Comparison of ENCODE assay signal across 9 cellular contexts in the genomic region with DNA sequence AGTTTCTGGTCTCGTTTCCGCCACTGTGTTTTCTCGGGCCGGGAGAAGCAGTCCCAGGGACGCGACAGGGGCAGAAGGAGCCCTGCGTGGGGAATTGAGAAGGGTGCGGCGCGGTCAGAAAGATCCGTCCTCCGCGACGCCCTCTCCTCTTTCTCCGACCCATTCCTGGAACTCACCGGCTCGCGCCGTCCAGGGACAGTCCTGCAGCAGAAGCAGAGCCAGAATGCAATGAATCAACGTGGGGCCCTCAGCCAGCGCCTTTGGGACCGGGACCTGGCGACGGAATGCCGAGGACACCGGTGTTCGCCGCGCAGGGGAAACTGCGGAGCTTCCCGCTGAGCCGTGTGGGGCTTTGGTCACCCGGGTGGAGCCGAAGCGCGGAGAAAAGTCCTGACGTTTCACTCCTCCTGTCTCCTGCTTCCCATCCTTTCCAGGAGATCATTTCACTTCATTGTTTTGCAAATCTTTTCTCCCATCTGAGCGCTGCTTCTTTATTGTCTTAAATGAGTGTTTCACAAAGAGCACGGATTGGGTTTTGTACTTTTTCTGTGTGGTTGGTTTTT. TPM values are rescaled to one million over a fixed set of nuclear protein-coding genes. Genes with fewer than 3 reads are reported as not detected.
DNase-seq lines count a peak whose midpoint lies in the region; ATAC-seq, FAIRE-seq and TF ChIP-seq lines count a peak whose summit lies in the region.
"Had no signal": no experiment of that assay in that cellular context is flagged by ENCODE, and none has a peak within 500 bp of the region (broad histone marks: within the 10 kb centered on the region; RNA-seq: fewer than 3 reads in every experiment).

No MANE protein-coding gene starts in this region.

- 5% methylated on average over 39 of the region's 39 CpGs for WGBS in smooth muscle cell (ENCODE audit: low lambda C conversion rate)

- CTCF ChIA-PET in PC-3 (lab: Charles Lee): no interaction called here
- CTCF ChIA-PET in endothelial cell of umbilical vein (lab: Charles Lee): no interaction called here

- no peaks in the 10 kb centered on the region for H3K79me2 ChIP-seq in PC-3 (ENCODE audit: low read length)
- no peaks in the 10 kb centered on the region for H3K79me2 ChIP-seq in endothelial cell of umbilical vein (ENCODE audit: control insufficient read depth, insufficient read depth, low read length)
- no peaks in the 10 kb centered on the region for H3K79me2 ChIP-seq in smooth muscle cell (ENCODE audit: low read depth)

- TF ChIP-seq POLR2A in endothelial cell of umbilical vein (IDR thresholded peaks at IDR 0.05; ENCODE audit: low read depth, low read length) (no peak), GM12892 (IDR thresholded peaks at IDR 0.05; ENCODE audit: low read depth, low read length) (no peak)

- no peak overlapping the region for H3K27ac ChIP-seq in PC-3 (ENCODE audit: low read length)
- no peak overlapping the region for H3K27ac ChIP-seq in endothelial cell of umbilical vein (ENCODE audit: insufficient read depth, low read depth, low read length)
- no peak overlapping the region for H3K27ac ChIP-seq in smooth muscle cell (ENCODE audit: low read depth)

- peaks cover 67% of the 10 kb centered on the region for H3K27me3 ChIP-seq in PC-3 (ENCODE audit: low read length)
- peaks cover 82 to 88% of the 10 kb centered on the region in 2 experiments for H3K27me3 ChIP-seq in endothelial cell of umbilical vein (ENCODE audit: control insufficient read depth in 2 of 2, insufficient read depth in 2 of 2, low read length in 2 of 2)
- H3K27me3 ChIP-seq in smooth muscle cell (ENCODE audit: low read depth): peaks cover 100% of the 10 kb centered on the region

- H3K27ac Mint-ChIP-seq in T-helper 1 cell treated with Interleukin-12 subunit alpha and Interleukin-12 subunit beta and Interleukin-4 antibody, amounts not matched to agents 30 μg/mL and 1 μg/mL, for 36 hours: peak overlapping the region; percentile 15

- DNase-seq in T-helper 1 cell (no peak), PC-3 (no peak), endothelial cell of umbilical vein (ENCODE audit: low read depth, low spot score) (no peak), smooth muscle cell (lab: John Stamatoyannopoulos, UW; ENCODE audit: unreplicated experiment) (no peak), GM12892 (ENCODE audit: insufficient read length) (no peak)
- DNase-seq: occipital lobe had no signal

- H3K36me3 Mint-ChIP-seq in T-helper 1 cell treated with Interleukin-12 subunit alpha and Interleukin-12 subunit beta and Interleukin-4 antibody, amounts not matched to agents 30 μg/mL and 1 μg/mL, for 36 hours (ENCODE audit: low read depth): peaks cover 7% of the 10 kb centered on the region

- peaks cover 32% of the 10 kb centered on the region for H3K4me1 Mint-ChIP-seq in T-helper 1 cell treated with Interleukin-12 subunit alpha and Interleukin-12 subunit beta and Interleukin-4 antibody, amounts not matched to agents 30 μg/mL and 1 μg/mL, for 36 hours (ENCODE audit: low read depth)

- no peaks in the 10 kb centered on the region for H3K9me2 ChIP-seq in PC-3 (replicated peaks; ENCODE audit: low read length)

- peak overlapping the region; percentile 79 for H3K4me3 Mint-ChIP-seq in T-helper 1 cell treated with Interleukin-12 subunit alpha and Interleukin-12 subunit beta and Interleukin-4 antibody, amounts not matched to agents 30 μg/mL and 1 μg/mL, for 36 hours

- no peak overlapping the region; the same call in 1 of the 2 replicates for H3K4me3 ChIP-seq in PC-3 (ENCODE audit: low read length)
- H3K4me3 ChIP-seq in endothelial cell of umbilical vein (replicated peaks in 1 of 3; ENCODE audit: insufficient read depth in 1 of 3, low read depth in 1 of 3, low read length in 3 of 3): no peak overlapping the region
- H3K4me3 ChIP-seq in smooth muscle cell: peak overlapping the region; percentile 20

- no peaks in the 10 kb centered on the region for H3F3A ChIP-seq in PC-3 (ENCODE audit: low read length, unreplicated experiment)
- H3F3A ChIP-seq in smooth muscle cell (ENCODE audit: low read depth): no peaks in the 10 kb centered on the region

- H3K9ac ChIP-seq in PC-3 (ENCODE audit: low read length): no peak overlapping the region
- H3K9ac ChIP-seq in endothelial cell of umbilical vein (replicated peaks; ENCODE audit: extremely low read depth, insufficient read depth, low read length): no peak overlapping the region
- H3K9ac ChIP-seq in smooth muscle cell (ENCODE audit: low read depth): no peak overlapping the region

- no peaks in the 10 kb centered on the region for H3K9me1 ChIP-seq in endothelial cell of umbilical vein (replicated peaks; ENCODE audit: control insufficient read depth, extremely low read depth, insufficient read depth, low read length)

- TF ChIP-seq CTCF in PC-3 (conservative IDR thresholded peaks at IDR 0.05; ENCODE audit: low read depth, low read length): no peak
- no peak for TF ChIP-seq CTCF in endothelial cell of umbilical vein (IDR thresholded peaks at IDR 0.05; ENCODE audit: extremely low read depth in 1 of 2, insufficient read depth in 1 of 2, low read depth in 1 of 2, low read length in 2 of 2)
- TF ChIP-seq CTCF in smooth muscle cell (IDR thresholded peaks at IDR 0.05; ENCODE audit: borderline replicate concordance, insufficient read depth, poor library complexity, severe bottlenecking): no peak

- no TSS peak for BruUV-seq in PC-3 (replicated peaks; lab: Mats Ljungman, UMichigan)
- BruUV-seq in endothelial cell of umbilical vein (replicated peaks; lab: Mats Ljungman, UMichigan): no TSS peak

- no peaks in the 10 kb centered on the region for H3K36me3 ChIP-seq in PC-3 (ENCODE audit: low read depth, low read length)
- no peaks in the 10 kb centered on the region for H3K36me3 ChIP-seq in endothelial cell of umbilical vein (ENCODE audit: control insufficient read depth in 2 of 2, extremely low read depth in 1 of 2, insufficient read depth in 2 of 2, low read length in 2 of 2)
- H3K36me3 ChIP-seq in smooth muscle cell (ENCODE audit: low read depth): no peaks in the 10 kb centered on the region

- intact Hi-C loops in PC-3 (cut with micrococcal nuclease): no loop called here
- intact Hi-C loops in endothelial cell of umbilical vein (cut with micrococcal nuclease): no loop called here

- dilution Hi-C loops in endothelial cell of umbilical vein (cut with MboI; ENCODE audit: extremely low pct_ligation_motif_present, low sequenced_read_pairs): no loop called here

- H3K27me3 Mint-ChIP-seq in T-helper 1 cell treated with Interleukin-12 subunit alpha and Interleukin-12 subunit beta and Interleukin-4 antibody, amounts not matched to agents 30 μg/mL and 1 μg/mL, for 36 hours (ENCODE audit: low read depth): peaks cover 98% of the 10 kb centered on the region

- no peaks in the 10 kb centered on the region for H3K9me3 ChIP-seq in PC-3 (ENCODE audit: low read length)
- no peaks in the 10 kb centered on the region for H3K9me3 ChIP-seq in endothelial cell of umbilical vein (replicated peaks; ENCODE audit: control insufficient read depth, insufficient read depth, low read length)
- H3K9me3 ChIP-seq in smooth muscle cell (replicated peaks; ENCODE audit: low read depth): no peaks in the 10 kb centered on the region

- H2AFZ ChIP-seq in PC-3 (ENCODE audit: low read length) (no peak overlapping the region), endothelial cell of umbilical vein (ENCODE audit: low read depth, low read length) (no peak overlapping the region), smooth muscle cell (ENCODE audit: low read depth) (no peak overlapping the region)

- POLR2A ChIA-PET in PC-3 (lab: Charles Lee; ENCODE audit: unreplicated experiment) (no interaction called here), endothelial cell of umbilical vein (lab: Charles Lee) (no interaction called here)

- H3K4me1 ChIP-seq in PC-3 (ENCODE audit: insufficient read depth, low read length) (no peaks in the 10 kb centered on the region), endothelial cell of umbilical vein (ENCODE audit: control insufficient read depth, extremely low read depth, insufficient read depth, low read length) (peaks cover 6% of the 10 kb centered on the region), smooth muscle cell (ENCODE audit: low read depth) (peaks cover 11% of the 10 kb centered on the region)

- peaks cover 12% of the 10 kb centered on the region for H3K9me3 Mint-ChIP-seq in T-helper 1 cell treated with Interleukin-12 subunit alpha and Interleukin-12 subunit beta and Interleukin-4 antibody, amounts not matched to agents 30 μg/mL and 1 μg/mL, for 36 hours

- ATAC-seq in PC-3: no peak
- no peak for ATAC-seq in HG03159 (IDR thresholded peaks at IDR 0.05; ENCODE audit: unreplicated experiment)
- ATAC-seq in HG03457 (IDR thresholded peaks at IDR 0.05; ENCODE audit: unreplicated experiment): no peak

- FAIRE-seq in endothelial cell of umbilical vein (lab: Jason Lieb, UNC) (no peak), GM12892 (lab: Jason Lieb, UNC) (no peak)

- H3K4me2 ChIP-seq in PC-3 (ENCODE audit: low read length) (peak overlapping the region; percentile 73; the same call in 1 of the 2 replicates), endothelial cell of umbilical vein (ENCODE audit: insufficient read depth, low read length) (peak overlapping the region; percentile 24), smooth muscle cell (peak overlapping the region; percentile 78)

- H4K20me1 ChIP-seq in PC-3 (ENCODE audit: low read length) (no peaks in the 10 kb centered on the region), endothelial cell of umbilical vein (replicated peaks; ENCODE audit: control insufficient read depth, extremely low read depth, insufficient read depth, low read length) (no peaks in the 10 kb centered on the region), smooth muscle cell (ENCODE audit: low read depth) (no peaks in the 10 kb centered on the region)

RNA-seq across cellular contexts. Expression of a gene that starts 26.4 kb away (rescaled TPM):
- total RNA-seq in PC-3 (2014; rRNA removed): 0.86 and 0.87 TPM in 2 replicates
- total RNA-seq in endothelial cell of umbilical vein: 0.33 and 2.3 TPM in 2 replicates
- polyA plus RNA-seq in endothelial cell of umbilical vein: 1.1 and 1.4 TPM in 2 replicates
- 1.8 and 1.9 TPM in 2 replicates for polyA plus RNA-seq in endothelial cell of umbilical vein (2011; cell fraction: cytosol; rRNA removed)
- polyA plus RNA-seq in endothelial cell of umbilical vein (2011; cell fraction: nucleus; rRNA removed): 1.3 and 1.5 TPM in 2 replicates
- polyA plus RNA-seq in endothelial cell of umbilical vein (2012): 0.85 and 1.2 TPM in 2 replicates
- polyA minus RNA-seq in endothelial cell of umbilical vein: 0.61 and 0.96 TPM in 2 replicates
- polyA minus RNA-seq in endothelial cell of umbilical vein (2011; cell fraction: cytosol; rRNA and poly(A)+ RNA removed): 0.31 TPM
- polyA minus RNA-seq in endothelial cell of umbilical vein (2011; cell fraction: nucleus; rRNA and poly(A)+ RNA removed): 0.53 and 0.63 TPM in 2 replicates
- total RNA-seq in smooth muscle cell: 0.72 and 1.5 TPM in 2 replicates
- polyA plus RNA-seq in smooth muscle cell: 1.5 and 1.7 TPM in 2 replicates
- polyA plus RNA-seq in GM12892 (2012; ENCODE audit: missing spikeins): 0.08 TPM

RNA-seq across cellular contexts. Expression of a gene that starts 35.1 kb away (rescaled TPM):
- total RNA-seq in PC-3 (2014; rRNA removed): 1.1 and 3.6 TPM in 2 replicates
- not detected in 2 replicates for total RNA-seq in endothelial cell of umbilical vein
- not detected in 2 replicates for polyA plus RNA-seq in endothelial cell of umbilical vein
- polyA plus RNA-seq in endothelial cell of umbilical vein (2011; cell fraction: cytosol; rRNA removed): not detected in 2 replicates
- polyA plus RNA-seq in endothelial cell of umbilical vein (2011; cell fraction: nucleus; rRNA removed): not detected in 2 replicates
- not detected in 2 replicates for polyA plus RNA-seq in endothelial cell of umbilical vein (2012)
- polyA minus RNA-seq in endothelial cell of umbilical vein: not detected in 2 replicates
- polyA minus RNA-seq in endothelial cell of umbilical vein (2011; cell fraction: cytosol; rRNA and poly(A)+ RNA removed): not detected
- not detected in 2 replicates for polyA minus RNA-seq in endothelial cell of umbilical vein (2011; cell fraction: nucleus; rRNA and poly(A)+ RNA removed)
- 1.4 and 3.6 TPM in 2 replicates for total RNA-seq in smooth muscle cell
- 0.23 and 0.85 TPM in 2 replicates for polyA plus RNA-seq in smooth muscle cell
- polyA plus RNA-seq in GM12892 (2012; ENCODE audit: missing spikeins): not detected

RNA-seq across cellular contexts. Expression of a gene that starts 48.4 kb away (rescaled TPM):
- 5.8 and 8.1 TPM in 2 replicates for total RNA-seq in PC-3 (2014; rRNA removed)
- total RNA-seq in endothelial cell of umbilical vein: 7.0 and 14.0 TPM in 2 replicates
- 22.8 and 26.4 TPM in 2 replicates for polyA plus RNA-seq in endothelial cell of umbilical vein
- 20.7 and 22.3 TPM in 2 replicates for polyA plus RNA-seq in endothelial cell of umbilical vein (2011; cell fraction: cytosol; rRNA removed)
- polyA plus RNA-seq in endothelial cell of umbilical vein (2011; cell fraction: nucleus; rRNA removed): 10.9 and 12.0 TPM in 2 replicates
- 9.9 and 10.3 TPM in 2 replicates for polyA plus RNA-seq in endothelial cell of umbilical vein (2012)
- 12.2 and 14.6 TPM in 2 replicates for polyA minus RNA-seq in endothelial cell of umbilical vein
- not detected for polyA minus RNA-seq in endothelial cell of umbilical vein (2011; cell fraction: cytosol; rRNA and poly(A)+ RNA removed)
- 1.7 and 2.7 TPM in 2 replicates for polyA minus RNA-seq in endothelial cell of umbilical vein (2011; cell fraction: nucleus; rRNA and poly(A)+ RNA removed)
- total RNA-seq in smooth muscle cell: 8.8 and 9.8 TPM in 2 replicates
- 9.4 and 11.7 TPM in 2 replicates for polyA plus RNA-seq in smooth muscle cell
- not detected for polyA plus RNA-seq in GM12892 (2012; ENCODE audit: missing spikeins)

Comparison
In these comparisons a context has a peak if more than half of its experiments do, and no peak if none do; other contexts are left out.
1. H3K4me2 ChIP-seq: peak in every context shown above with its lines; median percentile 78 in smooth muscle cell; 73 in PC-3; 24 in endothelial cell of umbilical vein.